ENCODE assay signal across 29 cellular contexts in genomic region chr7:48811071-48811470, GRCh38.
"Had no signal": no experiment of that assay in that cellular context is flagged by ENCODE, and none has a peak within 500 bp of the region (broad histone marks: within the 10 kb centered on the region; RNA-seq: fewer than 3 reads in every experiment).

No MANE protein-coding gene starts in this region.

- H3K27ac Mint-ChIP-seq: stimulated activated effector memory CD8-positive, alpha-beta T cell treated with anti-CD3 and anti-CD28 coated beads, Interleukin-12 subunit alpha, Interleukin-12 subunit beta, amount 100 ng/mL, for 72 hours; stimulated activated memory B cell treated with anti-CD40 and anti-IgM and Interleukin-4, amounts not matched to agents 10 μg/mL and 1 μg/mL and 100 μg/mL, for 72 hours; stimulated activated naive B cell treated with anti-CD40 and anti-IgM and Interleukin-4, amounts not matched to agents 10 μg/mL and 1 μg/mL and 100 μg/mL, for 72 hours; stimulated activated naive CD8-positive, alpha-beta T cell treated with anti-CD3 and anti-CD28 coated beads, Interleukin-15, Interleukin-2, amounts not matched to agents 100 ng/mL and 50 ng/mL, for 24 hours; type B pancreatic cell had no signal

- H3K4me1 ChIP-seq: stomach, suprapubic skin, testis, thyroid gland, tibial artery, tibial nerve, transverse colon, upper lobe of left lung, upper lobe of right lung, uterus, vagina had no signal

- H3K27me3 ChIP-seq: stomach, suprapubic skin, testis, thyroid gland, tibial artery, tibial nerve, transverse colon, upper lobe of left lung, upper lobe of right lung, uterus, vagina had no signal

- H3K36me3 Mint-ChIP-seq: stimulated activated effector memory CD8-positive, alpha-beta T cell treated with anti-CD3 and anti-CD28 coated beads, Interleukin-12 subunit alpha, Interleukin-12 subunit beta, amount 100 ng/mL, for 72 hours; stimulated activated memory B cell treated with anti-CD40 and anti-IgM and Interleukin-4, amounts not matched to agents 10 μg/mL and 1 μg/mL and 100 μg/mL, for 72 hours; stimulated activated naive B cell treated with anti-CD40 and anti-IgM and Interleukin-4, amounts not matched to agents 10 μg/mL and 1 μg/mL and 100 μg/mL, for 72 hours; type B pancreatic cell had no signal

- H3K9me3 ChIP-seq: stomach, suprapubic skin, testis, thoracic aorta, thyroid gland, tibial artery, tibial nerve, transverse colon, upper lobe of left lung, upper lobe of right lung, uterus, vagina had no signal

- H3K36me3 ChIP-seq: stomach, suprapubic skin, thoracic aorta, thyroid gland, tibial artery, tibial nerve, transverse colon, upper lobe of left lung, upper lobe of right lung, uterus, vagina had no signal

- H3K27me3 Mint-ChIP-seq: stimulated activated memory B cell treated with anti-CD40 and anti-IgM and Interleukin-4, amounts not matched to agents 10 μg/mL and 1 μg/mL and 100 μg/mL, for 72 hours; stimulated activated naive B cell treated with anti-CD40 and anti-IgM and Interleukin-4, amounts not matched to agents 10 μg/mL and 1 μg/mL and 100 μg/mL, for 72 hours; stimulated activated naive CD8-positive, alpha-beta T cell treated with anti-CD3 and anti-CD28 coated beads, Interleukin-15, amount 100 ng/mL, for 72 hours; stimulated activated naive CD8-positive, alpha-beta T cell treated with anti-CD3 and anti-CD28 coated beads, Interleukin-15, Interleukin-2, amounts not matched to agents 100 ng/mL and 50 ng/mL, for 24 hours had no signal

- H3K4me3 Mint-ChIP-seq: stimulated activated effector memory CD8-positive, alpha-beta T cell treated with anti-CD3 and anti-CD28 coated beads, Interleukin-12 subunit alpha, Interleukin-12 subunit beta, amount 100 ng/mL, for 72 hours; stimulated activated memory B cell treated with anti-CD40 and anti-IgM and Interleukin-4, amounts not matched to agents 10 μg/mL and 1 μg/mL and 100 μg/mL, for 72 hours; stimulated activated naive B cell treated with anti-CD40 and anti-IgM and Interleukin-4, amounts not matched to agents 10 μg/mL and 1 μg/mL and 100 μg/mL, for 72 hours; stimulated activated naive CD8-positive, alpha-beta T cell treated with anti-CD3 and anti-CD28 coated beads, Interleukin-15, amount 100 ng/mL, for 72 hours; stimulated activated naive CD8-positive, alpha-beta T cell treated with anti-CD3 and anti-CD28 coated beads, Interleukin-15, Interleukin-2, amounts not matched to agents 100 ng/mL and 50 ng/mL, for 24 hours; type B pancreatic cell had no signal

- ATAC-seq: stimulated activated effector memory CD8-positive, alpha-beta T cell treated with anti-CD3 and anti-CD28 coated beads, Interleukin-12 subunit alpha, Interleukin-12 subunit beta, amount 100 ng/mL, for 72 hours; stimulated activated memory B cell treated with anti-CD40 and anti-IgM and Interleukin-4, amounts not matched to agents 10 μg/mL and 1 μg/mL and 100 μg/mL, for 72 hours; stimulated activated naive B cell treated with anti-CD40 and anti-IgM and Interleukin-4, amounts not matched to agents 10 μg/mL and 1 μg/mL and 100 μg/mL, for 72 hours; stimulated activated naive CD8-positive, alpha-beta T cell treated with anti-CD3 and anti-CD28 coated beads, Interleukin-15, amount 100 ng/mL, for 72 hours; stimulated activated naive CD8-positive, alpha-beta T cell treated with anti-CD3 and anti-CD28 coated beads, Interleukin-15, Interleukin-2, amounts not matched to agents 100 U/mL and 50 U/mL, for 24 hours; upper lobe of right lung had no signal

- H3K9me3 Mint-ChIP-seq: type B pancreatic cell had no signal

- DNase-seq: stimulated activated CD4-positive, alpha-beta T cell treated with anti-CD3 and anti-CD28 coated beads, Interleukin-2, amount 100 ng/mL, for 48 hours; stimulated activated CD4-positive, alpha-beta T cell treated with anti-CD3 and anti-CD28 coated beads, Interleukin-4, amount 100 ng/mL, for 1 hour; stimulated activated CD4-positive, alpha-beta T cell treated with anti-CD3 and anti-CD28 coated beads, Interleukin-4, amount 100 ng/mL, for 24 hours; stimulated activated CD4-positive, alpha-beta T cell treated with anti-CD3 and anti-CD28 coated beads, Interleukin-4, amount 100 ng/mL, for 4 hours; stimulated activated CD8-positive, alpha-beta memory T cell treated with anti-CD3 and anti-CD28 coated beads, Interleukin-4, amount 100 ng/mL, for 48 hours; stimulated activated naive B cell treated with anti-CD40 and anti-IgM and Interleukin-4, amounts not matched to agents 10 μg/mL and 1 μg/mL and 100 μg/mL, for 72 hours; stimulated activated naive CD4-positive, alpha-beta T cell; stimulated activated naive CD4-positive, alpha-beta T cell treated with Interleukin-2 at 50 U/mL for 16 hours; stimulated activated naive CD8-positive, alpha-beta T cell treated with anti-CD3 and anti-CD28 coated beads, Interleukin-15, amount 100 ng/mL, for 72 hours; stimulated activated naive CD8-positive, alpha-beta T cell treated with anti-CD3 and anti-CD28 coated beads, Interleukin-15, Interleukin-2, amounts not matched to agents 100 U/mL and 50 U/mL, for 24 hours; stomach; substantia nigra; testis; thyroid gland; tibial artery; transverse colon; trophoblast cell; upper lobe of left lung; upper lobe of right lung; uterus had no signal

- H3K27ac ChIP-seq: stomach, suprapubic skin, testis, thoracic aorta, thyroid gland, tibial artery, tibial nerve, transverse colon, upper lobe of left lung, upper lobe of right lung, uterus, vagina had no signal

- H3K4me1 Mint-ChIP-seq: stimulated activated effector memory CD8-positive, alpha-beta T cell treated with anti-CD3 and anti-CD28 coated beads, Interleukin-12 subunit alpha, Interleukin-12 subunit beta, amount 100 ng/mL, for 72 hours; stimulated activated memory B cell treated with anti-CD40 and anti-IgM and Interleukin-4, amounts not matched to agents 10 μg/mL and 1 μg/mL and 100 μg/mL, for 72 hours; stimulated activated naive B cell treated with anti-CD40 and anti-IgM and Interleukin-4, amounts not matched to agents 10 μg/mL and 1 μg/mL and 100 μg/mL, for 72 hours; stimulated activated naive CD8-positive, alpha-beta T cell treated with anti-CD3 and anti-CD28 coated beads, Interleukin-15, amount 100 ng/mL, for 72 hours had no signal

- H3K4me3 ChIP-seq: stomach, suprapubic skin, testis, thoracic aorta, thyroid gland, tibial artery, tibial nerve, transverse colon, upper lobe of left lung, upper lobe of right lung, uterus, vagina had no signal

- FAIRE-seq: urothelium cell line had no signal
